In the genomic region with DNA sequence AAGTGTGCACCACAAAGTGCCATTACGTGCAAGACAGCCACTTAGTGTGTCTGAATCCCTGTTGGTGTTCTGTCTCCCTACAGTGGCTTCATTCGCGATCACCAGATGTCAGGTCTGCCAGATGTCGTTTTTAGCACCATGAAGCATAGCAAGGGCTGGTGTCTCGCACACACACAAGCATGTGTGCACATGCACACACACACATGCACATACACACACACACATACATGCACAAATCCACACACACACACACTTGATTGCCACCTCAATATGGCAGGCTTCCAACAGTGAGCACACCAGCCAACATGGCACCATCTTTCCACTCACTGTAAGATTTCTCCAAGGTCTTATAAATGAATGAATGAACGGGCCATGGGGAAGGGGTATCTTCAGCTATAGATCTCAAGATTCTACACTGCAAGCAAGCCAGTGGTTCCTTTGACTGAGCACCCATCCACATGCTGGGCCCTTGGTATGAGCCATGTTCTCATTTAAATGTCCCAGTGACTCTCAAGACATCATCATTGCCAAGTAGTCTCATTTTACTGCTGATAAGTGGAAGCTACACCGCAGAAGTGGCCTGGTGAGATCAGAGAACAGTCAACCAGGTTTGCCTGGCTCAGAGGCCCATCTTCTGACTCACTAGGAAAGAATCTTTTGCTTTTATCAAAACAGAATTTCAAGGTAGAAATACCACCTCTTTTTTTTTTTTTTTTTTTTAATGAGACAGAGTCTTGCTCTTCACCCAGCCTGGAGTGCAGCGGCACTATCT, we compare ENCODE assay signal across 12 cellular contexts.
A peak's percentile ranks its signal among the peaks of the same experiment; 100 is the strongest.
DNase-seq lines count a peak whose midpoint lies in the region; ATAC-seq and TF ChIP-seq lines count a peak whose summit lies in the region.
"Had no signal": no experiment of that assay in that cellular context is flagged by ENCODE, and none has a peak within 500 bp of the region (broad histone marks: within the 10 kb centered on the region; RNA-seq: fewer than 3 reads in every experiment).

No MANE protein-coding gene starts in this region.

- no peak overlapping the region for H3K27ac ChIP-seq in coronary artery
- H3K27ac ChIP-seq: spleen had no signal

- ATAC-seq in omental fat pad (ENCODE audit: low FRiP score) (peak; percentile 62), GM18870 (IDR thresholded peaks at IDR 0.05; ENCODE audit: unreplicated experiment) (no peak), HG02970 (IDR thresholded peaks at IDR 0.05; ENCODE audit: low FRiP score, unreplicated experiment) (no peak), HG02759 (IDR thresholded peaks at IDR 0.05; ENCODE audit: unreplicated experiment) (no peak)

- no peak overlapping the region for H3K4me3 ChIP-seq in coronary artery
- H3K4me3 ChIP-seq: spleen had no signal

- DNase-seq in ELF-1 (ENCODE audit: low read depth, low spot score) (peak; percentile 25), NCI-H226 (peak; percentile 90), coronary artery (ENCODE audit: low spot score) (peak; percentile 35), omental fat pad (ENCODE audit: low spot score) (no peak), GF-D8 (lab: John Stamatoyannopoulos, UW) (no peak)
- DNase-seq: activated T-cell treated with anti-CD3 and anti-CD28 coated beads, Interleukin-2, amount 50 U/mL, for 72 hours; naive B cell; NCI-H1048; spleen had no signal

- TF ChIP-seq CTCF in coronary artery (IDR thresholded peaks at IDR 0.05) (no peak), omental fat pad (IDR thresholded peaks at IDR 0.05) (no peak)

Comparison
In these comparisons a context has a peak if more than half of its experiments do, and no peak if none do; other contexts are left out.
1. DNase-seq: peak in ELF-1 (single experiment), NCI-H226 (single experiment) and coronary artery (single experiment); none in omental fat pad (single experiment) and GF-D8 (single experiment).